ENCODE assay signal across 8 cellular contexts in genomic region chr20:31573555-31574295, GRCh38. TPM values are rescaled to one million over a fixed set of nuclear protein-coding genes. Genes with fewer than 3 reads are reported as not detected.
DNase-seq lines count a peak whose midpoint lies in the region; ATAC-seq and TF ChIP-seq lines count a peak whose summit lies in the region.

No MANE protein-coding gene starts in this region.

- H3K27ac ChIP-seq in RWPE2 (ENCODE audit: poor library complexity, severe bottlenecking) (peak overlapping the region; percentile 97), esophagus muscularis mucosa (replicated peaks in 1 of 4) (peak overlapping the region; percentile 91 to 95 (median 93)), gastrocnemius medialis (peak overlapping the region; percentile 86 to 93 (median 89))

- H3K9me3 ChIP-seq in RWPE2 (ENCODE audit: severe bottlenecking) (no peaks in the 10 kb centered on the region), esophagus muscularis mucosa (no peaks in the 10 kb centered on the region), gastrocnemius medialis (no peaks in the 10 kb centered on the region)

- intact Hi-C loops in esophagus muscularis mucosa (cut with DNase I) (loop anchor here (5.0 kb wide), 1 partner anchor 149 kb away; the partner anchor contains the start of gene BCL2L1), gastrocnemius medialis (cut with DNase I; ENCODE audit: low total_unique reads) (loop anchor here (1.0 to 5.0 kb wide), 3 partner anchors 31 to 149 kb away; partner anchors contain the start of gene BCL2L1)

- TF ChIP-seq CTCF in RWPE2 (IDR thresholded peaks at IDR 0.05; ENCODE audit: poor library complexity, severe bottlenecking) (no peak), esophagus muscularis mucosa (IDR thresholded peaks at IDR 0.05) (no peak), gastrocnemius medialis (IDR thresholded peaks at IDR 0.05 in 4 of 5, conservative IDR thresholded peaks at IDR 0.05 in 1 of 5) (no peak), GM13976 (IDR thresholded peaks at IDR 0.05; ENCODE audit: borderline replicate concordance, control extremely low read depth, extremely low read depth, insufficient read depth, missing control alignments) (no peak)

- TF ChIP-seq POLR2A in esophagus muscularis mucosa (IDR thresholded peaks at IDR 0.05; ENCODE audit: low read depth) (no peak), gastrocnemius medialis (IDR thresholded peaks at IDR 0.05) (no peak)

- TF ChIP-seq EP300 in esophagus muscularis mucosa (IDR thresholded peaks at IDR 0.05) = no peak

- H3K27me3 ChIP-seq in RWPE2 (ENCODE audit: insufficient read depth, poor library complexity, severe bottlenecking) = no peaks in the 10 kb centered on the region
- no peaks in the 10 kb centered on the region for H3K27me3 ChIP-seq in esophagus muscularis mucosa
- H3K27me3 ChIP-seq in gastrocnemius medialis = no peaks in the 10 kb centered on the region

- 40% methylated on average over 19 of the region's 19 CpGs for WGBS in esophagus muscularis mucosa

- DNase-seq in DMS 273 (lab: John Stamatoyannopoulos, UW; ENCODE audit: unreplicated experiment) (peak; percentile 63), DMS 273 treated with DMSO at 0.1 percent for 48 hours (lab: John Stamatoyannopoulos, UW) (no peak), RWPE2 (ENCODE audit: low spot score) (no peak), esophagus muscularis mucosa (ENCODE audit: extremely low spot score) (no peak), gastrocnemius medialis (no peak), GM13976 (ENCODE audit: low spot score) (no peak), middle frontal gyrus (ENCODE audit: extremely low spot score, low spot score) (no peak)

- in situ Hi-C loops in gastrocnemius medialis (cut with MboI; ENCODE audit: low sequenced_read_pairs in 4 of 4) (loop anchor here in 1 of 4 donors (25.0 kb wide), 1 partner anchor 164 kb away; the partner anchor contains the start of gene TPX2), GM13976 (cut with MboI; ENCODE audit: low sequenced_read_pairs, unreplicated experiment) (no loop called here)

- H3K4me1 ChIP-seq in RWPE2 (ENCODE audit: insufficient read depth, poor library complexity, severe bottlenecking) (peaks cover 14% of the 10 kb centered on the region), esophagus muscularis mucosa (peaks cover 44 to 52% (median 51%) of the 10 kb centered on the region in 4 donors), gastrocnemius medialis (peaks cover 13 to 19% of the 10 kb centered on the region in 2 donors)

- H3K36me3 ChIP-seq in RWPE2 (ENCODE audit: low read depth) (peaks cover 17% of the 10 kb centered on the region), esophagus muscularis mucosa (peaks cover 0 to 8% (median 6%) of the 10 kb centered on the region in 4 donors), gastrocnemius medialis (no peaks in the 10 kb centered on the region)

- ATAC-seq in HG03175 (IDR thresholded peaks at IDR 0.05; ENCODE audit: unreplicated experiment) (peak; percentile 8), RWPE2 (ENCODE audit: low read depth) (peak; percentile 0; the same call in 1 of the 3 replicates), gastrocnemius medialis (peak in 1 of 2 donors; percentile 0)

- peak overlapping the region; percentile 38 for H3K4me3 ChIP-seq in RWPE2 (ENCODE audit: severe bottlenecking)
- H3K4me3 ChIP-seq in esophagus muscularis mucosa = peak overlapping the region; percentile 53 to 61 (median 60)
- peak overlapping the region; percentile 54 to 68 (median 56) for H3K4me3 ChIP-seq in gastrocnemius medialis

RNA-seq across cellular contexts. Expression of gene ID1, which starts 31.4 kb away (rescaled TPM):
- total RNA-seq in esophagus muscularis mucosa (100 to 1,000 TPM; 199 to 744 (median 532) TPM), gastrocnemius medialis (100 to 1,000 TPM; 115 to 206 (median 148) TPM)

RNA-seq across cellular contexts. Expression of gene HM13, which starts 59.5 kb away (rescaled TPM):
- total RNA-seq in esophagus muscularis mucosa (10 to 100 TPM; 41.5 to 67.7 (median 47.6) TPM), gastrocnemius medialis (10 to 100 TPM; 22.7 to 31.0 (median 26.4) TPM)
